ENCODE assay signal across 18 cellular contexts in genomic region chr7:140570120-140570519, GRCh38.
"Had no signal": no experiment of that assay in that cellular context is flagged by ENCODE, and none has a peak within 500 bp of the region (broad histone marks: within the 10 kb centered on the region; RNA-seq: fewer than 3 reads in every experiment).

No MANE protein-coding gene starts in this region.

- H3K9me3 ChIP-seq: esophagus squamous epithelium, lower lobe of right lung, prostate gland, sigmoid colon, suprapubic skin, transverse colon had no signal

- H3K4me1 ChIP-seq: parathyroid adenoma, prostate gland, suprapubic skin had no signal

- H3K27ac ChIP-seq: cardiac muscle cell, coronary artery, esophagus squamous epithelium, lower lobe of right lung, parathyroid adenoma, prostate gland, suprapubic skin, transverse colon had no signal

- H2AFZ ChIP-seq: parathyroid adenoma had no signal

- H3K9me3 Mint-ChIP-seq: natural killer cell; stimulated activated naive B cell treated with anti-CD40 and anti-IgM and Interleukin-4, amounts not matched to agents 10 μg/mL and 1 μg/mL and 100 μg/mL, for 72 hours; stimulated activated naive CD8-positive, alpha-beta T cell treated with anti-CD3 and anti-CD28 coated beads, Interleukin-15, Interleukin-2, amounts not matched to agents 100 ng/mL and 50 ng/mL, for 24 hours had no signal

- H3K4me3 ChIP-seq: cardiac muscle cell, coronary artery, esophagus squamous epithelium, lower lobe of right lung, prostate gland, sigmoid colon, suprapubic skin, transverse colon had no signal

- H3K36me3 Mint-ChIP-seq: natural killer cell; stimulated activated naive B cell treated with anti-CD40 and anti-IgM and Interleukin-4, amounts not matched to agents 10 μg/mL and 1 μg/mL and 100 μg/mL, for 72 hours had no signal

- ATAC-seq: left lobe of liver; lower lobe of right lung; natural killer cell; stimulated activated naive B cell treated with anti-CD40 and anti-IgM and Interleukin-4, amounts not matched to agents 10 μg/mL and 1 μg/mL and 100 μg/mL, for 72 hours had no signal

- H3K27me3 ChIP-seq: cardiac muscle cell, sigmoid colon, suprapubic skin, transverse colon had no signal

- DNase-seq: dermis blood vessel endothelial cell; effector memory CD4-positive, alpha-beta T cell; esophagus squamous epithelium; foreskin melanocyte; lower lobe of right lung; natural killer cell; right cardiac atrium; sigmoid colon; stimulated activated CD4-positive, alpha-beta T cell treated with anti-CD3 and anti-CD28 coated beads, Interleukin-2, amount 100 ng/mL, for 48 hours; stimulated activated naive B cell treated with anti-CD40 and anti-IgM and Interleukin-4, amounts not matched to agents 10 μg/mL and 1 μg/mL and 100 μg/mL, for 72 hours; transverse colon had no signal

- H3K4me3 Mint-ChIP-seq: natural killer cell; stimulated activated naive B cell treated with anti-CD40 and anti-IgM and Interleukin-4, amounts not matched to agents 10 μg/mL and 1 μg/mL and 100 μg/mL, for 72 hours; stimulated activated naive CD8-positive, alpha-beta T cell treated with anti-CD3 and anti-CD28 coated beads, Interleukin-15, Interleukin-2, amounts not matched to agents 100 ng/mL and 50 ng/mL, for 24 hours had no signal

- H3K4me1 Mint-ChIP-seq: natural killer cell; stimulated activated naive B cell treated with anti-CD40 and anti-IgM and Interleukin-4, amounts not matched to agents 10 μg/mL and 1 μg/mL and 100 μg/mL, for 72 hours had no signal

- H3K27ac Mint-ChIP-seq: natural killer cell; stimulated activated naive B cell treated with anti-CD40 and anti-IgM and Interleukin-4, amounts not matched to agents 10 μg/mL and 1 μg/mL and 100 μg/mL, for 72 hours; stimulated activated naive CD8-positive, alpha-beta T cell treated with anti-CD3 and anti-CD28 coated beads, Interleukin-15, Interleukin-2, amounts not matched to agents 100 ng/mL and 50 ng/mL, for 24 hours had no signal

- H3K9ac ChIP-seq: parathyroid adenoma had no signal

- H3K36me3 ChIP-seq: prostate gland, suprapubic skin, transverse colon had no signal
